ENCODE assay signal across 8 cellular contexts in genomic region chr19:46265217-46265828, GRCh38. TPM values are rescaled to one million over a fixed set of nuclear protein-coding genes. Genes with fewer than 3 reads are reported as not detected.
DNase-seq lines count a peak whose midpoint lies in the region; ATAC-seq and TF ChIP-seq lines count a peak whose summit lies in the region.

No MANE protein-coding gene starts in this region.

- ATAC-seq in HG03354 (IDR thresholded peaks at IDR 0.05; ENCODE audit: poor library complexity, severe bottlenecking, unreplicated experiment): no peak

- H3K27me3 ChIP-seq in cardiac muscle cell: no peaks in the 10 kb centered on the region

- H3K4me1 ChIP-seq in cardiac muscle cell (ENCODE audit: low read depth): peaks cover 3% of the 10 kb centered on the region

- no peaks in the 10 kb centered on the region for H3K9me3 ChIP-seq in cardiac muscle cell (ENCODE audit: low read depth)

- H3K27ac Mint-ChIP-seq in activated naive CD8-positive, alpha-beta T cell treated with anti-CD3 and anti-CD28 coated beads for 36 hours: no peak overlapping the region

- TF ChIP-seq CTCF in GM10266 (IDR thresholded peaks at IDR 0.05; ENCODE audit: control insufficient read depth, insufficient read depth, low read depth, missing control alignments) (peak; percentile 85), cardiac muscle cell (IDR thresholded peaks at IDR 0.05; ENCODE audit: low read depth, low read length) (peak; percentile 74)

- intact Hi-C loops in posterior vena cava (cut with DNase I): loop anchor here (5.0 to 10.0 kb wide), 3 partner anchors 183 to 241 kb away; partner anchors contain the start of gene PGLYRP1 (in 1 of the 2)

- peaks cover 1% of the 10 kb centered on the region for H3K36me3 Mint-ChIP-seq in activated naive CD8-positive, alpha-beta T cell treated with anti-CD3 and anti-CD28 coated beads for 36 hours

- H3K36me3 ChIP-seq in cardiac muscle cell: no peaks in the 10 kb centered on the region

- H3K4me1 Mint-ChIP-seq in activated naive CD8-positive, alpha-beta T cell treated with anti-CD3 and anti-CD28 coated beads for 36 hours: peaks cover 9% of the 10 kb centered on the region

- no peak overlapping the region for H3K27ac ChIP-seq in cardiac muscle cell

- H3K4me3 Mint-ChIP-seq in activated naive CD8-positive, alpha-beta T cell treated with anti-CD3 and anti-CD28 coated beads for 36 hours: no peak overlapping the region

- no peaks in the 10 kb centered on the region for H3K9me3 Mint-ChIP-seq in activated naive CD8-positive, alpha-beta T cell treated with anti-CD3 and anti-CD28 coated beads for 36 hours

- H3K4me3 ChIP-seq in cardiac muscle cell: no peak overlapping the region

- peaks cover 76% of the 10 kb centered on the region for H3K27me3 Mint-ChIP-seq in activated naive CD8-positive, alpha-beta T cell treated with anti-CD3 and anti-CD28 coated beads for 36 hours

- peak; percentile 72 for DNase-seq in GM10266 (ENCODE audit: extremely low spot score)
- peak; percentile 74 for DNase-seq in NCI-H1092 treated with DMSO at 0.1 percent for 48 hours (lab: John Stamatoyannopoulos, UW)
- peak; percentile 52 for DNase-seq in SW 1271 (lab: John Stamatoyannopoulos, UW)
- DNase-seq in activated naive CD8-positive, alpha-beta T cell treated with anti-CD3 and anti-CD28 coated beads for 36 hours: peak; percentile 61
- peak; percentile 84 to 90 for DNase-seq in cardiac muscle cell (ENCODE audit: low read depth in 1 of 2, low spot score in 1 of 2)
- DNase-seq in pulmonary artery endothelial cell (ENCODE audit: low read depth, low spot score): peak; percentile 44
- DNase-seq in posterior vena cava (ENCODE audit: low spot score): no peak

RNA-seq across cellular contexts. Expression of gene HIF3A, which starts 31.5 kb away (rescaled TPM):
- not detected for total RNA-seq in activated naive CD8-positive, alpha-beta T cell treated with anti-CD3 and anti-CD28 coated beads for 36 hours
- total RNA-seq in cardiac muscle cell: 115 and 163 TPM in 2 replicates
- 122 and 170 TPM in 2 replicates for polyA plus RNA-seq in cardiac muscle cell
- total RNA-seq in pulmonary artery endothelial cell: 4.6 and 5.3 TPM in 2 replicates
- total RNA-seq in posterior vena cava: 10 to 100 TPM; 50.0 to 79.8 TPM

RNA-seq across cellular contexts. Expression of gene IGFL1, which starts 35.8 kb away (rescaled TPM):
- total RNA-seq in activated naive CD8-positive, alpha-beta T cell treated with anti-CD3 and anti-CD28 coated beads for 36 hours: not detected
- total RNA-seq in cardiac muscle cell (not detected in 2 replicates), pulmonary artery endothelial cell (not detected in 2 replicates), posterior vena cava (not detected)
- polyA plus RNA-seq in cardiac muscle cell: not detected in 2 replicates
